In genomic region chr17:43839670-43840101, GRCh38 we compare ENCODE assay signal across 12 cellular contexts. TPM values are rescaled to one million over a fixed set of nuclear protein-coding genes. Genes with fewer than 3 reads are reported as not detected.
DNase-seq lines count a peak whose midpoint lies in the region; ATAC-seq and TF ChIP-seq lines count a peak whose summit lies in the region.
"Had no signal": no experiment of that assay in that cellular context is flagged by ENCODE, and none has a peak within 500 bp of the region (broad histone marks: within the 10 kb centered on the region; RNA-seq: fewer than 3 reads in every experiment).

No MANE protein-coding gene starts in this region.

- H3K27me3 ChIP-seq in lower lobe of right lung (ENCODE audit: low read depth) = peaks cover 2% of the 10 kb centered on the region

- DNase-seq in DMS53 treated with DMSO at 0.1 percent for 48 hours (lab: John Stamatoyannopoulos, UW; ENCODE audit: unreplicated experiment) = peak; percentile 96
- DNase-seq in NCI-H2029 treated with DMSO at 0.1 percent for 48 hours (lab: John Stamatoyannopoulos, UW) = peak; percentile 84
- DNase-seq in SK-MEL-5 (ENCODE audit: low read depth, low spot score) = peak; percentile 14
- no peak for DNase-seq in lower lobe of right lung
- no peak for DNase-seq in anterior cingulate cortex (lab: John Stamatoyannopoulos, UW)
- no peak for DNase-seq in GM19240 (ENCODE audit: insufficient read length, low spot score)
- no peak for DNase-seq in hippocampal formation (lab: John Stamatoyannopoulos, UW)
- DNase-seq: CD4-positive, alpha-beta memory T cell; MG63 had no signal

- no peak for TF ChIP-seq CTCF in lower lobe of right lung (IDR thresholded peaks at IDR 0.05)

- H3K36me3 ChIP-seq in lower lobe of right lung = no peaks in the 10 kb centered on the region
- H3K36me3 ChIP-seq: MG63 had no signal

- in situ Hi-C loops in SK-MEL-5 (cut with HindIII; ENCODE audit: low pct_unique_long_range_greater_than_20kb, low sequenced_read_pairs) = no loop called here

- ATAC-seq in lower lobe of right lung (peak; percentile 62 to 67), HG03175 (IDR thresholded peaks at IDR 0.05; ENCODE audit: unreplicated experiment) (no peak)
- ATAC-seq: activated naive CD4-positive, alpha-beta T cell treated with anti-CD3 and anti-CD28 coated beads, Interleukin-2, amount 50 U/mL, for 72 hours had no signal

- intact Hi-C loops in lower lobe of right lung (cut with DNase I) = no loop called here

- H3K4me3 ChIP-seq in lower lobe of right lung = no peak overlapping the region
- H3K4me3 ChIP-seq: MG63 had no signal

- H3K9me3 ChIP-seq in lower lobe of right lung = no peaks in the 10 kb centered on the region
- H3K9me3 ChIP-seq: MG63 had no signal

- peaks cover 22% of the 10 kb centered on the region for H3K4me1 ChIP-seq in lower lobe of right lung

- H3K27ac ChIP-seq in lower lobe of right lung = no peak overlapping the region

RNA-seq across cellular contexts. Expression of gene MPP3, which starts 6.7 kb away (rescaled TPM):
- total RNA-seq in SK-MEL-5 (2014; rRNA removed; shearing (Covaris generic)) = 4.0 and 6.3 TPM in 2 replicates
- 2.3 and 6.1 TPM in 2 replicates for polyA plus RNA-seq in SK-MEL-5 (2015; cell fraction: cytosol; rRNA removed)
- 20.2 and 45.3 TPM in 2 replicates for polyA plus RNA-seq in SK-MEL-5 (2015; cell fraction: nucleus; rRNA removed)
- total RNA-seq in lower lobe of right lung = 19.2 TPM

RNA-seq across cellular contexts. Expression of gene CD300LG, which starts 7.3 kb away (rescaled TPM):
- total RNA-seq in SK-MEL-5 (2014; rRNA removed; shearing (Covaris generic)) = not detected in 2 replicates
- not detected in 2 replicates for polyA plus RNA-seq in SK-MEL-5 (2015; cell fraction: cytosol; rRNA removed)
- polyA plus RNA-seq in SK-MEL-5 (2015; cell fraction: nucleus; rRNA removed) = not detected in 2 replicates
- 5.7 TPM for total RNA-seq in lower lobe of right lung
- total RNA-seq: activated naive CD4-positive, alpha-beta T cell treated with anti-CD3 and anti-CD28 coated beads, Interleukin-2, amount 50 U/mL, for 72 hours; CD4-positive, alpha-beta memory T cell; kidney epithelial cell had no signal
- polyA plus RNA-seq: CD4-positive, alpha-beta memory T cell had no signal

RNA-seq across cellular contexts. Expression of gene CFAP97D1, which starts 59.5 kb away (rescaled TPM):
- 0.05 and 0.19 TPM in 2 replicates for total RNA-seq in SK-MEL-5 (2014; rRNA removed; shearing (Covaris generic))
- 0.02 and 0.18 TPM in 2 replicates for polyA plus RNA-seq in SK-MEL-5 (2015; cell fraction: cytosol; rRNA removed)
- not detected in 2 replicates for polyA plus RNA-seq in SK-MEL-5 (2015; cell fraction: nucleus; rRNA removed)
- not detected for total RNA-seq in lower lobe of right lung
- total RNA-seq: activated naive CD4-positive, alpha-beta T cell treated with anti-CD3 and anti-CD28 coated beads, Interleukin-2, amount 50 U/mL, for 72 hours; CD4-positive, alpha-beta memory T cell; kidney epithelial cell had no signal
- polyA plus RNA-seq: CD4-positive, alpha-beta memory T cell had no signal

Comparison
In these comparisons a context has a peak if more than half of its experiments do, and no peak if none do; other contexts are left out.
1. DNase-seq: peak in DMS53 treated with DMSO at 0.1 percent for 48 hours (single experiment), NCI-H2029 treated with DMSO at 0.1 percent for 48 hours (single experiment) and SK-MEL-5 (single experiment); none in lower lobe of right lung (single experiment), anterior cingulate cortex (0 of 58), GM19240 (single experiment) and hippocampal formation (0 of 2).